ENCODE assay signal across 11 cellular contexts in genomic region chr3:62940763-62941632, GRCh38.
DNase-seq lines count a peak whose midpoint lies in the region; ATAC-seq and TF ChIP-seq lines count a peak whose summit lies in the region.
"Had no signal": no experiment of that assay in that cellular context is flagged by ENCODE, and none has a peak within 500 bp of the region (broad histone marks: within the 10 kb centered on the region; RNA-seq: fewer than 3 reads in every experiment).

No MANE protein-coding gene starts in this region.

- peak overlapping the region; percentile 82 for H3K27ac Mint-ChIP-seq in activated T-cell treated with anti-CD3 and anti-CD28 coated beads, Interleukin-2, amount 50 U/mL, for 72 hours

- peaks cover 7% of the 10 kb centered on the region for H3F3A ChIP-seq in smooth muscle cell (ENCODE audit: low read depth)

- H4K20me1 ChIP-seq in smooth muscle cell (ENCODE audit: low read depth) = no peaks in the 10 kb centered on the region

- H3K9ac ChIP-seq in smooth muscle cell (ENCODE audit: low read depth) = peak overlapping the region; percentile 69

- peak overlapping the region; percentile 82 for H3K4me2 ChIP-seq in smooth muscle cell

- peaks cover 0 to 2% of the 10 kb centered on the region in 2 donors for H3K9me3 Mint-ChIP-seq in activated T-cell treated with anti-CD3 and anti-CD28 coated beads, Interleukin-2, amount 50 U/mL, for 72 hours
- H3K9me3 Mint-ChIP-seq in activated T-cell treated with anti-CD3 and anti-CD28 coated beads, Interleukin-2, amount 50 U/mL, for 4 hours = peaks cover 5% of the 10 kb centered on the region

- no peaks in the 10 kb centered on the region for H3K9me3 ChIP-seq in smooth muscle cell (replicated peaks; ENCODE audit: low read depth)
- H3K9me3 ChIP-seq: esophagus squamous epithelium, neutrophil had no signal

- H3K36me3 Mint-ChIP-seq in activated T-cell treated with anti-CD3 and anti-CD28 coated beads, Interleukin-2, amount 50 U/mL, for 72 hours (ENCODE audit: insufficient read depth in 2 of 2) = peaks cover 0 to 1% of the 10 kb centered on the region in 2 donors
- no peaks in the 10 kb centered on the region for H3K36me3 Mint-ChIP-seq in activated T-cell treated with anti-CD3 and anti-CD28 coated beads, Interleukin-2, amount 50 U/mL, for 4 hours (ENCODE audit: insufficient read depth)

- TF ChIP-seq CTCF in fibroblast of villous mesenchyme (IDR thresholded peaks at IDR 0.05; ENCODE audit: insufficient read depth, low read depth, low read length) (no peak), smooth muscle cell (IDR thresholded peaks at IDR 0.05; ENCODE audit: borderline replicate concordance, insufficient read depth, poor library complexity, severe bottlenecking) (no peak), coronary artery (IDR thresholded peaks at IDR 0.05) (no peak)

- 31% methylated on average over 9 of the region's 9 CpGs for WGBS in smooth muscle cell (ENCODE audit: low lambda C conversion rate)

- no peaks in the 10 kb centered on the region for H3K36me3 ChIP-seq in smooth muscle cell (ENCODE audit: low read depth)
- H3K36me3 ChIP-seq: esophagus squamous epithelium, neutrophil had no signal

- no peaks in the 10 kb centered on the region for H3K79me2 ChIP-seq in smooth muscle cell (ENCODE audit: low read depth)

- no peak for DNase-seq in activated T-cell treated with anti-CD3 and anti-CD28 coated beads, Interleukin-2, amount 50 U/mL, for 72 hours
- DNase-seq in activated T-cell treated with anti-CD3 and anti-CD28 coated beads, Interleukin-2, amount 50 U/mL, for 4 hours = no peak
- DNase-seq in RPMI7951 (ENCODE audit: low read depth) = peak; percentile 71
- peak; percentile 56 for DNase-seq in fibroblast of villous mesenchyme (ENCODE audit: low read depth)
- no peak for DNase-seq in smooth muscle cell (lab: John Stamatoyannopoulos, UW; ENCODE audit: unreplicated experiment)
- no peak for DNase-seq in coronary artery (ENCODE audit: low spot score)
- DNase-seq in UCSD-AML1 (lab: John Stamatoyannopoulos, UW; ENCODE audit: unreplicated experiment) = no peak
- DNase-seq: esophagus squamous epithelium had no signal

- H3K27me3 Mint-ChIP-seq in activated T-cell treated with anti-CD3 and anti-CD28 coated beads, Interleukin-2, amount 50 U/mL, for 72 hours (ENCODE audit: low read depth) = no peaks in the 10 kb centered on the region
- no peaks in the 10 kb centered on the region for H3K27me3 Mint-ChIP-seq in activated T-cell treated with anti-CD3 and anti-CD28 coated beads, Interleukin-2, amount 50 U/mL, for 4 hours (ENCODE audit: low read depth)

- H3K4me1 ChIP-seq in smooth muscle cell (ENCODE audit: low read depth) = peaks cover 16% of the 10 kb centered on the region
- H3K4me1 ChIP-seq: esophagus squamous epithelium had no signal

- ATAC-seq in activated T-cell treated with anti-CD3 and anti-CD28 coated beads, Interleukin-2, amount 50 U/mL, for 72 hours (replicated peaks in 1 of 2) = no peak
- ATAC-seq in activated T-cell treated with anti-CD3 and anti-CD28 coated beads, Interleukin-2, amount 50 U/mL, for 4 hours = no peak
- no peak for ATAC-seq in GM18907 (IDR thresholded peaks at IDR 0.05; ENCODE audit: unreplicated experiment)

- H3K4me3 ChIP-seq in fibroblast of villous mesenchyme (ENCODE audit: low read depth, low read length) (no peak overlapping the region), smooth muscle cell (peak overlapping the region; percentile 28), coronary artery (no peak overlapping the region)
- H3K4me3 ChIP-seq: esophagus squamous epithelium had no signal

- H3K27ac ChIP-seq in smooth muscle cell (ENCODE audit: low read depth) (peak overlapping the region; percentile 94), coronary artery (no peak overlapping the region)
- H3K27ac ChIP-seq: esophagus squamous epithelium, neutrophil, RWPE1 had no signal

- peak overlapping the region in 1 of 2 donors; percentile 7 for H3K4me3 Mint-ChIP-seq in activated T-cell treated with anti-CD3 and anti-CD28 coated beads, Interleukin-2, amount 50 U/mL, for 72 hours
- H3K4me3 Mint-ChIP-seq in activated T-cell treated with anti-CD3 and anti-CD28 coated beads, Interleukin-2, amount 50 U/mL, for 4 hours = no peak overlapping the region

- H3K27me3 ChIP-seq in smooth muscle cell (ENCODE audit: low read depth) = no peaks in the 10 kb centered on the region
- H3K27me3 ChIP-seq: esophagus squamous epithelium, neutrophil had no signal

- peaks cover 8% of the 10 kb centered on the region for H3K4me1 Mint-ChIP-seq in activated T-cell treated with anti-CD3 and anti-CD28 coated beads, Interleukin-2, amount 50 U/mL, for 72 hours (ENCODE audit: low read depth)
- H3K4me1 Mint-ChIP-seq in activated T-cell treated with anti-CD3 and anti-CD28 coated beads, Interleukin-2, amount 50 U/mL, for 4 hours (ENCODE audit: low read depth) = no peaks in the 10 kb centered on the region

- peak overlapping the region; percentile 90 for H2AFZ ChIP-seq in smooth muscle cell (ENCODE audit: low read depth)

Comparison
In these comparisons a context has a peak if more than half of its experiments do, and no peak if none do; other contexts are left out.
1. DNase-seq: peak in RPMI7951 (single experiment) and fibroblast of villous mesenchyme (single experiment); none in activated T-cell treated with anti-CD3 and anti-CD28 coated beads, Interleukin-2, amount 50 U/mL, for 72 hours (0 of 2), activated T-cell treated with anti-CD3 and anti-CD28 coated beads, Interleukin-2, amount 50 U/mL, for 4 hours (single experiment), smooth muscle cell (single experiment), coronary artery (single experiment) and UCSD-AML1 (single experiment).